Comparison of ENCODE assay signal across 22 cellular contexts in genomic region chr17:78878261-78878660, GRCh38. TPM values are rescaled to one million over a fixed set of nuclear protein-coding genes. Genes with fewer than 3 reads are reported as not detected.
DNase-seq lines count a peak whose midpoint lies in the region; ATAC-seq, FAIRE-seq and TF ChIP-seq lines count a peak whose summit lies in the region.
"Had no signal": no experiment of that assay in that cellular context is flagged by ENCODE, and none has a peak within 500 bp of the region (broad histone marks: within the 10 kb centered on the region; RNA-seq: fewer than 3 reads in every experiment).

No MANE protein-coding gene starts in this region.

- peak overlapping the region; percentile 62; the same call in 1 of the 2 replicates for H3K9ac ChIP-seq in BLaER1

- CTCF ChIA-PET in activated naive CD4-positive, alpha-beta T cell treated with anti-CD3 and anti-CD28 coated beads, Interleukin-2, amount 10 ng/mL, durations not matched to agents 7 days and 5 days (lab: Charles Lee) = interaction anchor here (1.1 to 4.4 kb wide), 2 partner anchors 12 to 15 kb away, joined by 3 to 23 read pairs; no protein-coding TSS in a partner anchor

- TF ChIP-seq POLR2A in esophagus squamous epithelium (IDR thresholded peaks at IDR 0.05) = no peak

- ATAC-seq in HG03280 (IDR thresholded peaks at IDR 0.05; ENCODE audit: unreplicated experiment) (no peak), GM18511 (IDR thresholded peaks at IDR 0.05; ENCODE audit: unreplicated experiment) (no peak)
- ATAC-seq: foreskin keratinocyte; K562; sciatic nerve; stimulated activated naive CD8-positive, alpha-beta T cell treated with anti-CD3 and anti-CD28 coated beads, Interleukin-15, Interleukin-2, amounts not matched to agents 100 U/mL and 50 U/mL, for 24 hours had no signal

- H4K20me1 ChIP-seq in BLaER1 = peaks cover 32% of the 10 kb centered on the region

- H3K27ac Mint-ChIP-seq in osteocyte (ENCODE audit: unreplicated experiment) = peak overlapping the region; percentile 99
- H3K27ac Mint-ChIP-seq in activated naive CD4-positive, alpha-beta T cell treated with anti-CD3 and anti-CD28 coated beads, Interleukin-2, amount 10 ng/mL, durations not matched to agents 7 days and 5 days = no peak overlapping the region

- H3K36me3 ChIP-seq in BLaER1 (peaks cover 30% of the 10 kb centered on the region), esophagus squamous epithelium (peaks cover 0 to 8% (median 0%) of the 10 kb centered on the region in 3 donors)
- H3K36me3 ChIP-seq: colonic mucosa, ovary had no signal

- H3K4me2 ChIP-seq in BLaER1 = peak overlapping the region; percentile 84

- H3K4me1 ChIP-seq in BLaER1 = peaks cover 100% of the 10 kb centered on the region
- peaks cover 35 to 98% (median 43%) of the 10 kb centered on the region in 3 donors for H3K4me1 ChIP-seq in esophagus squamous epithelium
- H3K4me1 ChIP-seq: foreskin keratinocyte had no signal

- DNase-seq in HTR-8/SVneo (ENCODE audit: insufficient read length, low spot score) (no peak), esophagus squamous epithelium (lab: John Stamatoyannopoulos, UW) (no peak), osteocyte (ENCODE audit: extremely low spot score, unreplicated experiment) (no peak), germinal center (ENCODE audit: low spot score) (no peak)
- DNase-seq in activated naive CD4-positive, alpha-beta T cell treated with anti-CD3 and anti-CD28 coated beads, Interleukin-2, amount 10 ng/mL, durations not matched to agents 7 days and 5 days = no peak
- DNase-seq: activated CD8-positive, alpha-beta memory T cell treated with anti-CD3 and anti-CD28 coated beads, Interleukin-2, amount 50 U/mL, for 4 hours; activated gamma-delta T cell; Calu3; colonic mucosa; EL; foreskin keratinocyte; kidney glomerular epithelial cell; NCI-H526 treated with DMSO at 0.1 percent for 48 hours; OCI-M1; ovary; SIG-M5; stimulated activated naive CD8-positive, alpha-beta T cell treated with anti-CD3 and anti-CD28 coated beads, Interleukin-15, Interleukin-2, amounts not matched to agents 100 U/mL and 50 U/mL, for 24 hours had no signal

- H3K4me3 Mint-ChIP-seq in osteocyte (ENCODE audit: unreplicated experiment) = peak overlapping the region; percentile 10
- H3K4me3 Mint-ChIP-seq in activated naive CD4-positive, alpha-beta T cell treated with anti-CD3 and anti-CD28 coated beads, Interleukin-2, amount 10 ng/mL, durations not matched to agents 7 days and 5 days = no peak overlapping the region

- H3K36me3 Mint-ChIP-seq in osteocyte (ENCODE audit: unreplicated experiment) = peaks cover 12% of the 10 kb centered on the region
- no peaks in the 10 kb centered on the region for H3K36me3 Mint-ChIP-seq in activated naive CD4-positive, alpha-beta T cell treated with anti-CD3 and anti-CD28 coated beads, Interleukin-2, amount 10 ng/mL, durations not matched to agents 7 days and 5 days

- no peaks in the 10 kb centered on the region for H3K27me3 Mint-ChIP-seq in osteocyte (ENCODE audit: unreplicated experiment)
- H3K27me3 Mint-ChIP-seq in activated naive CD4-positive, alpha-beta T cell treated with anti-CD3 and anti-CD28 coated beads, Interleukin-2, amount 10 ng/mL, durations not matched to agents 7 days and 5 days = peaks cover 77% of the 10 kb centered on the region

- H3K9me3 Mint-ChIP-seq in osteocyte (ENCODE audit: unreplicated experiment) = no peaks in the 10 kb centered on the region
- H3K9me3 Mint-ChIP-seq in activated naive CD4-positive, alpha-beta T cell treated with anti-CD3 and anti-CD28 coated beads, Interleukin-2, amount 10 ng/mL, durations not matched to agents 7 days and 5 days = no peaks in the 10 kb centered on the region

- H3K27ac ChIP-seq in BLaER1 = peak overlapping the region; percentile 79
- H3K27ac ChIP-seq in esophagus squamous epithelium = peak overlapping the region in 3 of 4 donors; percentile 91 to 94 (median 93)
- H3K27ac ChIP-seq: foreskin keratinocyte had no signal

- H3K4me3 ChIP-seq in BLaER1 (no peak overlapping the region), esophagus squamous epithelium (no peak overlapping the region)
- H3K4me3 ChIP-seq: colonic mucosa, K562, ovary had no signal

- H3K9me3 ChIP-seq in BLaER1 (no peaks in the 10 kb centered on the region), esophagus squamous epithelium (no peaks in the 10 kb centered on the region)
- H3K9me3 ChIP-seq: colonic mucosa, ovary had no signal

- intact Hi-C loops in esophagus squamous epithelium (cut with DNase I) = no loop called here

- TF ChIP-seq CTCF in esophagus squamous epithelium (IDR thresholded peaks at IDR 0.05) (no peak), osteocyte (IDR thresholded peaks at IDR 0.05) (no peak)

- 81 to 93% methylated on average over 3 to 9 of the region's 15 CpGs for WGBS in esophagus squamous epithelium, 2 donors

- H3K4me1 Mint-ChIP-seq in osteocyte (ENCODE audit: unreplicated experiment) = peaks cover 88% of the 10 kb centered on the region
- peaks cover 27% of the 10 kb centered on the region for H3K4me1 Mint-ChIP-seq in activated naive CD4-positive, alpha-beta T cell treated with anti-CD3 and anti-CD28 coated beads, Interleukin-2, amount 10 ng/mL, durations not matched to agents 7 days and 5 days

- H3K27me3 ChIP-seq in BLaER1 (no peaks in the 10 kb centered on the region), esophagus squamous epithelium (no peaks in the 10 kb centered on the region)
- H3K27me3 ChIP-seq: colonic mucosa, ovary had no signal

- FAIRE-seq in HTR-8/SVneo (lab: Jason Lieb, UNC) = peak; percentile 42
- FAIRE-seq: K562 had no signal

RNA-seq across cellular contexts. Expression of gene CEP295NL, which starts 24.7 kb away (rescaled TPM):
- 1 to 10 TPM in 2 of 4 donors, under 1 TPM in 2; 0.42 to 6.9 (median 1.1) TPM for total RNA-seq in esophagus squamous epithelium
- total RNA-seq in osteocyte = 7.3 and 9.2 TPM in 2 replicates
- total RNA-seq: K562 had no signal

RNA-seq across cellular contexts. Expression of gene USP36, which starts 37.6 kb away (rescaled TPM):
- 10 to 100 TPM; 13.2 to 38.9 (median 22.4) TPM for total RNA-seq in esophagus squamous epithelium
- 56.2 and 66.7 TPM in 2 replicates for total RNA-seq in osteocyte

RNA-seq across cellular contexts. Expression of gene TIMP2, which starts 46.9 kb away (rescaled TPM):
- total RNA-seq in esophagus squamous epithelium (100 to 1,000 TPM in 1 of 4 donors, 10 to 100 TPM in 2, 1 to 10 TPM in 1; 6.1 to 154 (median 28.2) TPM), osteocyte (1,096 and 1,211 TPM in 2 replicates)
